In the genomic region with DNA sequence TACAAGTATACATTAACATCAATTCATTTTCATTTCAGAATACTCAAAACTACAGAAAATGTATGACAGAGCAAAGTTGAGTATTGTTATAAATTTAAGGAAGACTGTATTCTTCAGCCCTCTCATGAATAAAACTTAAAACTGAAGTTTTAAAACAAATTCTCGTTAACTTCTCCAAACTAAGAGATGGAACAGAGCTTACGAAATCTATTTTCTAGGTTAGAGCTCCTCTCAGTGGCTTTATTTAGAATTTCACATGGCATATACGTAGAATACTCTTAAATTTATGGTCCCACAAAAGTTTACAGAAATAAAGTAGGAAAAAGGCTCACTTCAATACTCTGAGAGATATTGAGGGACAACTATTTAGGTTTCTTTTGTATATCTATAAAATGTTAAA, we compare ENCODE assay signal across 9 cellular contexts.
DNase-seq lines count a peak whose midpoint lies in the region; ATAC-seq and TF ChIP-seq lines count a peak whose summit lies in the region.
"Had no signal": no experiment of that assay in that cellular context is flagged by ENCODE, and none has a peak within 500 bp of the region (broad histone marks: within the 10 kb centered on the region; RNA-seq: fewer than 3 reads in every experiment).

No MANE protein-coding gene starts in this region.

- TF ChIP-seq EP300 in transverse colon (IDR thresholded peaks at IDR 0.05; ENCODE audit: low read depth) = no peak

- TF ChIP-seq CTCF in heart right ventricle (IDR thresholded peaks at IDR 0.05) (peak in 8 of 9 donors; percentile 8 to 58 (median 44)), foreskin fibroblast (IDR thresholded peaks at IDR 0.05; ENCODE audit: low read depth, low read length) (peak; percentile 7), transverse colon (IDR thresholded peaks at IDR 0.05) (peak; percentile 9 to 37 (median 27))

- H3K27me3 ChIP-seq in heart right ventricle (no peaks in the 10 kb centered on the region), transverse colon (no peaks in the 10 kb centered on the region)

- no peaks in the 10 kb centered on the region for H3K36me3 ChIP-seq in heart right ventricle
- H3K36me3 ChIP-seq in transverse colon = no peaks in the 10 kb centered on the region

- no peak for DNase-seq in heart right ventricle
- no peak for DNase-seq in Right ventricle myocardium superior
- peak; percentile 36 for DNase-seq in HT-29 (ENCODE audit: low spot score)
- DNase-seq in RPMI7951 (ENCODE audit: low read depth) = peak; percentile 13
- DNase-seq in foreskin fibroblast = peak in 1 of 2 donors; percentile 17
- no peak for DNase-seq in transverse colon
- no peak for DNase-seq in OCI-M2 (lab: John Stamatoyannopoulos, UW; ENCODE audit: unreplicated experiment)
- DNase-seq: activated naive CD8-positive, alpha-beta T cell treated with anti-CD3 and anti-CD28 coated beads, Interleukin-2, amount 10 ng/mL, durations not matched to agents 7 days and 5 days had no signal

- intact Hi-C loops in heart right ventricle (cut with DNase I) (loop anchor here in 2 of 10 donors (5.0 to 10.0 kb wide), 2 partner anchors 686 to 688 kb away; no protein-coding TSS in a partner anchor), Right ventricle myocardium superior (cut with DNase I) (no loop called here), transverse colon (cut with DNase I; ENCODE audit: low total_unique reads) (no loop called here)

- in situ Hi-C loops in transverse colon (cut with MboI; ENCODE audit: low pct_ligation_motif_present in 1 of 4, low pct_unique_long_range_greater_than_20kb in 1 of 4, low sequenced_read_pairs in 3 of 4) = loop anchor here in 1 of 4 donors (25.0 kb wide), 1 partner anchor 673 kb away; no protein-coding TSS in a partner anchor

- WGBS in heart right ventricle, 2 donors = 9 to 14% methylated on average over 3 of the region's 3 CpGs
- 6 to 18% methylated on average over 3 of the region's 3 CpGs for WGBS in transverse colon (ENCODE audit: low coverage in 1 of 2), 2 donors

- no peak overlapping the region for H3K4me3 ChIP-seq in heart right ventricle
- H3K4me3 ChIP-seq in foreskin fibroblast (ENCODE audit: low read depth in 1 of 2, low read length in 2 of 2) = no peak overlapping the region
- H3K4me3 ChIP-seq in transverse colon = no peak overlapping the region

- H3K27ac ChIP-seq in heart right ventricle (no peak overlapping the region), transverse colon (no peak overlapping the region)

- TF ChIP-seq POLR2A in transverse colon (IDR thresholded peaks at IDR 0.05) = no peak

- H3K4me1 ChIP-seq in heart right ventricle (no peaks in the 10 kb centered on the region), transverse colon (no peaks in the 10 kb centered on the region)

- H3K9me3 ChIP-seq in heart right ventricle (no peaks in the 10 kb centered on the region), transverse colon (no peaks in the 10 kb centered on the region)

- ATAC-seq in heart right ventricle (no peak), Right ventricle myocardium superior (ENCODE audit: poor library complexity) (no peak), HG03108 (IDR thresholded peaks at IDR 0.05; ENCODE audit: unreplicated experiment) (no peak)

Comparison
In these comparisons a context has a peak if more than half of its experiments do, and no peak if none do; other contexts are left out.
1. DNase-seq: peak in HT-29 (single experiment) and RPMI7951 (single experiment); none in heart right ventricle (0 of 2), Right ventricle myocardium superior (single experiment), transverse colon (single experiment) and OCI-M2 (single experiment).
2. Peak in every context shown above with its lines, with median percentiles within 50 percentile points of each other: CTCF ChIP-seq.